Comparison of ENCODE assay signal across 13 cellular contexts in genomic region chr20:26163890-26164289, GRCh38.
DNase-seq lines count a peak whose midpoint lies in the region; ATAC-seq and TF ChIP-seq lines count a peak whose summit lies in the region.
"Had no signal": no experiment of that assay in that cellular context is flagged by ENCODE, and none has a peak within 500 bp of the region (broad histone marks: within the 10 kb centered on the region; RNA-seq: fewer than 3 reads in every experiment).

No MANE protein-coding gene starts in this region.

- no peak overlapping the region for H3K4me3 ChIP-seq in astrocyte of the spinal cord (ENCODE audit: low read depth, low read length)
- H3K4me3 ChIP-seq: sigmoid colon had no signal

- intact Hi-C loops in Right ventricle myocardium inferior (cut with DNase I): no loop called here

- in situ Hi-C loops in ACHN (cut with HindIII; ENCODE audit: low pct_ligation_motif_present, low pct_unique_long_range_greater_than_20kb, low sequenced_read_pairs): no loop called here
- in situ Hi-C loops in astrocyte of the spinal cord (cut with HindIII; ENCODE audit: low sequenced_read_pairs): no loop called here

- TF ChIP-seq CTCF in astrocyte of the spinal cord (IDR thresholded peaks at IDR 0.05; ENCODE audit: low read depth, low read length): no peak

- DNase-seq in ACHN (peak; percentile 85), HS-5 (ENCODE audit: low read depth) (peak; percentile 85), astrocyte of the spinal cord (ENCODE audit: low read depth, low spot score) (peak; percentile 80), iris pigment epithelial cell (ENCODE audit: low read depth) (peak; percentile 60), NCI-H2029 (lab: John Stamatoyannopoulos, UW) (no peak), Right ventricle myocardium inferior (ENCODE audit: missing footprints) (no peak)
- DNase-seq: activated CD4-positive, alpha-beta memory T cell treated with anti-CD3 and anti-CD28 coated beads for 36 hours; GF-D8; naive thymus-derived CD4-positive, alpha-beta T cell; NCI-H1930; sigmoid colon had no signal

- ATAC-seq in HG03097 (IDR thresholded peaks at IDR 0.05; ENCODE audit: low FRiP score, unreplicated experiment): no peak
- ATAC-seq in GM18858 (IDR thresholded peaks at IDR 0.05; ENCODE audit: unreplicated experiment): no peak
- no peak for ATAC-seq in Right ventricle myocardium inferior
- ATAC-seq: naive thymus-derived CD4-positive, alpha-beta T cell had no signal

Comparison
In these comparisons a context has a peak if more than half of its experiments do, and no peak if none do; other contexts are left out.
1. DNase-seq: peak in ACHN (single experiment), HS-5 (single experiment), astrocyte of the spinal cord (single experiment) and iris pigment epithelial cell (single experiment); none in NCI-H2029 (single experiment) and Right ventricle myocardium inferior (single experiment).